In genomic region chr5:143151056-143151455, GRCh38 we compare ENCODE assay signal across 32 cellular contexts.
"Had no signal": no experiment of that assay in that cellular context is flagged by ENCODE, and none has a peak within 500 bp of the region (broad histone marks: within the 10 kb centered on the region; RNA-seq: fewer than 3 reads in every experiment).

No MANE protein-coding gene starts in this region.

- ATAC-seq: activated CD4-positive, CD25-positive, alpha-beta regulatory T cell treated with anti-CD3 and anti-CD28 coated beads, Interleukin-2, amount 50 U/mL, for 24 hours; activated CD8-positive, alpha-beta T cell treated with anti-CD3 and anti-CD28 coated beads for 36 hours; activated T-cell treated with anti-CD3 and anti-CD28 coated beads, Interleukin-2, amount 50 U/mL, for 4 hours; activated T-helper 17 cell treated with anti-CD3 and anti-CD28 coated beads, Interleukin-2, amount 50 U/mL, for 72 hours; body of pancreas; foreskin keratinocyte; gastrocnemius medialis; heart right ventricle; T-helper 17 cell had no signal

- FAIRE-seq: endometrium had no signal

- H3K27ac ChIP-seq: body of pancreas, cardiac muscle cell, colonic mucosa, esophagus muscularis mucosa, foreskin keratinocyte, gastrocnemius medialis, heart right ventricle, WERI-Rb-1 had no signal

- H3K9me3 ChIP-seq: body of pancreas, colonic mucosa, esophagus muscularis mucosa, gastrocnemius medialis, heart right ventricle had no signal

- H3K27me3 ChIP-seq: body of pancreas, cardiac muscle cell, colonic mucosa, esophagus muscularis mucosa, foreskin keratinocyte, gastrocnemius medialis, heart right ventricle had no signal

- H3K4me3 ChIP-seq: body of pancreas, cardiac muscle cell, colonic mucosa, esophagus muscularis mucosa, gastrocnemius medialis, heart right ventricle had no signal

- DNase-seq: activated B cell treated with CpG ODN at 0.5 μM for 24 hours; activated CD4-positive, alpha-beta T cell treated with anti-CD3 and anti-CD28 coated beads for 48 hours; activated CD4-positive, alpha-beta T cell treated with anti-CD3 and anti-CD28 coated beads, Interleukin-2, amount 50 U/mL, for 1 hour; activated CD4-positive, alpha-beta T cell treated with anti-CD3 and anti-CD28 coated beads, Interleukin-2, amount 50 U/mL, for 48 hours; activated CD8-positive, alpha-beta memory T cell treated with anti-CD3 and anti-CD28 coated beads for 24 hours; activated CD8-positive, alpha-beta T cell treated with anti-CD3 and anti-CD28 coated beads for 36 hours; activated effector memory CD4-positive, alpha-beta T cell treated with Interleukin-2 at 50 U/mL for 16 hours; activated gamma-delta T cell treated with Interleukin-2 at 50 U/mL for 16 hours; activated naive CD4-positive, alpha-beta T cell treated with anti-CD3 and anti-CD28 coated beads, Interleukin-2, amount 50 U/mL, for 16 hours; activated naive CD4-positive, alpha-beta T cell treated with Interleukin-2 at 50 U/mL for 16 hours; activated T-cell treated with anti-CD3 and anti-CD28 coated beads, Interleukin-2, amount 50 U/mL, for 4 hours; amniotic stem cell; anterior cingulate cortex; body of pancreas; central memory CD4-positive, alpha-beta T cell; cerebellar nuclear complex; colonic mucosa; effector CD8-positive, alpha-beta T cell; erythroblast; foreskin keratinocyte; gastrocnemius medialis; glutamatergic neuron; heart right ventricle; T-helper 1 cell; T-helper 17 cell; T1000; WERI-Rb-1 had no signal

- H3K36me3 ChIP-seq: cardiac muscle cell, colonic mucosa, WERI-Rb-1 had no signal

- H3K4me1 ChIP-seq: body of pancreas, colonic mucosa had no signal
